ENCODE assay signal across 1 cellular context in genomic region chr10:68870545-68871104, GRCh38.
TF ChIP-seq lines count a peak whose summit lies in the region.

No MANE protein-coding gene starts in this region.

TF ChIP-seq in IMR-90, 13 proteins besides CTCF, POLR2A, EP300 and RAD21 (continued from another document):
- no peak for TF ChIP-seq USF2 (IDR thresholded peaks at IDR 0.05; ENCODE audit: low read depth, low read length)
- TF ChIP-seq RFX5 (IDR thresholded peaks at IDR 0.05; ENCODE audit: low read depth, low read length), result no peak
- TF ChIP-seq, protein P1, sequence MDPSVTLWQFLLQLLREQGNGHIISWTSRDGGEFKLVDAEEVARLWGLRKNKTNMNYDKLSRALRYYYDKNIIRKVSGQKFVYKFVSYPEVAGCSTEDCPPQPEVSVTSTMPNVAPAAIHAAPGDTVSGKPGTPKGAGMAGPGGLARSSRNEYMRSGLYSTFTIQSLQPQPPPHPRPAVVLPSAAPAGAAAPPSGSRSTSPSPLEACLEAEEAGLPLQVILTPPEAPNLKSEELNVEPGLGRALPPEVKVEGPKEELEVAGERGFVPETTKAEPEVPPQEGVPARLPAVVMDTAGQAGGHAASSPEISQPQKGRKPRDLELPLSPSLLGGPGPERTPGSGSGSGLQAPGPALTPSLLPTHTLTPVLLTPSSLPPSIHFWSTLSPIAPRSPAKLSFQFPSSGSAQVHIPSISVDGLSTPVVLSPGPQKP (IDR thresholded peaks at IDR 0.05; ENCODE audit: borderline replicate concordance, low read depth, low read length), result no peak
- no peak for TF ChIP-seq MAZ (IDR thresholded peaks at IDR 0.05; ENCODE audit: borderline replicate concordance, low read depth, low read length)
- no peak for TF ChIP-seq RCOR1 (IDR thresholded peaks at IDR 0.05; ENCODE audit: insufficient replicate concordance, low read length)
- no peak for TF ChIP-seq MXI1 (IDR thresholded peaks at IDR 0.05; ENCODE audit: borderline replicate concordance, low read depth, low read length)
- TF ChIP-seq MAFK (IDR thresholded peaks at IDR 0.05; ENCODE audit: low read depth, low read length), result no peak
- no peak for TF ChIP-seq FOS (IDR thresholded peaks at IDR 0.05; ENCODE audit: low read depth, low read length)
- no peak for TF ChIP-seq CEBPB (IDR thresholded peaks at IDR 0.05; ENCODE audit: low read depth, low read length)
